Comparison of ENCODE assay signal across 20 cellular contexts in the genomic region with DNA sequence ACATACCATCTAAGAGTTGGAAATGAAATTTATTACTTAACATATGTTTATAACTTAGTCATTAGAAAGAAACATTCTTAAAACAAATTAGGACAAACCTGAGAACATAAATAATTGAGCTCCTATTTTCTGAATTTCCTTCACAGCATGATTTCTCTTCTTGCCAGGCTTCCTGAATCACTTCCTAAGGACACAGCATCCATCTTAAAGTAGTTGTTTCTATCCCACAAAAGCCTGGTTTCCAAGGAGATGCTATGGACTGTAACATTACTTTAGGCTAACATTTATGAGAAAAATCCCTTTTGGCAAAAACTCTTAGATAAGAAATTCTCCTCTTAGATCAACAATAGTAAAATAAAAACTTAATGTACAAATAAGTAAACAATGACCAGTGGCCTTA.
"Had no signal": no experiment of that assay in that cellular context is flagged by ENCODE, and none has a peak within 500 bp of the region (broad histone marks: within the 10 kb centered on the region; RNA-seq: fewer than 3 reads in every experiment).

No MANE protein-coding gene starts in this region.

- DNase-seq: activated CD4-positive, alpha-beta T cell treated with anti-CD3 and anti-CD28 coated beads for 48 hours; activated CD8-positive, alpha-beta memory T cell treated with anti-CD3 and anti-CD28 coated beads, Interleukin-2, amount 50 U/mL, for 48 hours; activated CD8-positive, alpha-beta T cell treated with anti-CD3 and anti-CD28 coated beads, Interleukin-2, amount 10 ng/mL, durations not matched to agents 7 days and 5 days; activated naive CD8-positive, alpha-beta T cell treated with anti-CD3 and anti-CD28 coated beads, Interleukin-2, amount 10 ng/mL, durations not matched to agents 7 days and 5 days; caudate nucleus; colonic mucosa; effector CD8-positive, alpha-beta T cell; glutamatergic neuron; immature natural killer cell; left cardiac atrium; mucosa of descending colon; natural killer cell; ovary; retina; T-helper 17 cell had no signal

- ATAC-seq: activated CD8-positive, alpha-beta T cell treated with anti-CD3 and anti-CD28 coated beads, Interleukin-2, amount 10 ng/mL, durations not matched to agents 7 days and 5 days; left cardiac atrium; mucosa of descending colon; natural killer cell; T-helper 17 cell; WTC11 had no signal

- H3K36me3 Mint-ChIP-seq: activated naive CD8-positive, alpha-beta T cell treated with anti-CD3 and anti-CD28 coated beads, Interleukin-2, amount 10 ng/mL, durations not matched to agents 7 days and 5 days; immature natural killer cell; natural killer cell; WTC11 had no signal

- H3K4me3 ChIP-seq: colonic mucosa, lung, mucosa of descending colon, ovary, skin epidermis, tibial nerve, vagina had no signal

- H3K4me1 Mint-ChIP-seq: immature natural killer cell, natural killer cell had no signal

- H3K27ac Mint-ChIP-seq: activated CD8-positive, alpha-beta T cell treated with anti-CD3 and anti-CD28 coated beads, Interleukin-2, amount 10 ng/mL, durations not matched to agents 7 days and 5 days; activated naive CD8-positive, alpha-beta T cell treated with anti-CD3 and anti-CD28 coated beads, Interleukin-2, amount 10 ng/mL, durations not matched to agents 7 days and 5 days; immature natural killer cell; natural killer cell; T-helper 17 cell; WTC11 had no signal

- H3K9me3 Mint-ChIP-seq: activated naive CD8-positive, alpha-beta T cell treated with anti-CD3 and anti-CD28 coated beads, Interleukin-2, amount 10 ng/mL, durations not matched to agents 7 days and 5 days; immature natural killer cell; natural killer cell; WTC11 had no signal

- H3K4me3 Mint-ChIP-seq: activated CD8-positive, alpha-beta T cell treated with anti-CD3 and anti-CD28 coated beads, Interleukin-2, amount 10 ng/mL, durations not matched to agents 7 days and 5 days; activated naive CD8-positive, alpha-beta T cell treated with anti-CD3 and anti-CD28 coated beads, Interleukin-2, amount 10 ng/mL, durations not matched to agents 7 days and 5 days; immature natural killer cell; natural killer cell; T-helper 17 cell; WTC11 had no signal
